Comparison of ENCODE assay signal across 24 cellular contexts in genomic region chr9:85658716-85659115, GRCh38.
DNase-seq lines count a peak whose midpoint lies in the region; FAIRE-seq and TF ChIP-seq lines count a peak whose summit lies in the region.
"Had no signal": no experiment of that assay in that cellular context is flagged by ENCODE, and none has a peak within 500 bp of the region (broad histone marks: within the 10 kb centered on the region; RNA-seq: fewer than 3 reads in every experiment).

No MANE protein-coding gene starts in this region.

- peaks cover 0 to 10% of the 10 kb centered on the region in 2 experiments; a peak in 2 of 4 replicates for H3K4me1 ChIP-seq in SK-N-SH (ENCODE audit: control insufficient read depth in 1 of 2, insufficient read depth in 2 of 2, low read depth in 1 of 2, low read length in 1 of 2)

- no peaks in the 10 kb centered on the region for H3K9me2 ChIP-seq in SK-N-SH

- H2AFZ ChIP-seq in SK-N-SH (ENCODE audit: low read depth) = no peak overlapping the region

- no peak for TF ChIP-seq CTCF in D721Med (IDR thresholded peaks at IDR 0.05; ENCODE audit: insufficient read depth, missing control alignments)
- no peak for TF ChIP-seq CTCF in SK-N-SH (IDR thresholded peaks at IDR 0.05)

- DNase-seq in GM19239 (ENCODE audit: insufficient read length, low spot score) (no peak), superior temporal gyrus (ENCODE audit: extremely low spot score) (peak; percentile 90), D721Med (ENCODE audit: insufficient read length, low spot score) (no peak), NCI-H128 (lab: John Stamatoyannopoulos, UW; ENCODE audit: unreplicated experiment) (no peak), SK-N-SH (no peak)
- DNase-seq: CD4-positive, alpha-beta T cell; DMS53; H7; MM.1S; NCI-H1417; NCI-H1694; NCI-H2029 treated with DMSO at 0.1 percent for 48 hours; NCI-H446 treated with DMSO at 0.1 percent for 48 hours; NCI-H526; NCI-H82; RPMI8226; SHP77 treated with DMSO at 0.1 percent for 48 hours had no signal

- H3K27ac ChIP-seq in cingulate gyrus (ENCODE audit: low read depth, low read length) (peak overlapping the region; percentile 92), layer of hippocampus (ENCODE audit: low read depth, low read length) (peak overlapping the region; percentile 88), SK-N-SH (ENCODE audit: low read depth in 2 of 2, low read length in 1 of 2) (no peak overlapping the region)
- H3K27ac ChIP-seq: BLaER1 treated with 17β-estradiol and CSF1 and Interleukin-3, amounts not matched to agents 10 nM and 100 nM; HL-60; KMS-11; SK-N-MC had no signal

- no peak overlapping the region for H3K4me3 ChIP-seq in SK-N-SH (ENCODE audit: low read depth in 2 of 2, low read length in 1 of 2)
- H3K4me3 ChIP-seq: BLaER1 treated with 17β-estradiol and CSF1 and Interleukin-3, amounts not matched to agents 10 nM and 100 nM; GM12878; SK-N-MC had no signal

- no peaks in the 10 kb centered on the region for H3K27me3 ChIP-seq in layer of hippocampus (ENCODE audit: control insufficient read depth, insufficient read depth, low read length)
- no peaks in the 10 kb centered on the region for H3K27me3 ChIP-seq in SK-N-SH (ENCODE audit: insufficient read depth)
- H3K27me3 ChIP-seq: BLaER1 treated with 17β-estradiol and CSF1 and Interleukin-3, amounts not matched to agents 10 nM and 100 nM had no signal

- peaks cover 4 to 5% of the 10 kb centered on the region in 2 experiments for H3K36me3 ChIP-seq in SK-N-SH (replicated peaks in 1 of 2; ENCODE audit: control insufficient read depth in 1 of 2, insufficient read depth in 2 of 2, low read length in 1 of 2)

- H3K79me2 ChIP-seq in SK-N-SH (ENCODE audit: insufficient read depth) = no peaks in the 10 kb centered on the region

- CTCF ChIA-PET in SK-N-SH (lab: Yijun Ruan, JAX) = interaction anchor here (0.8 kb wide), 1 partner anchor 9 kb away, joined by 4 read pairs; no protein-coding TSS in a partner anchor

- peak; percentile 26 for FAIRE-seq in GM19239 (lab: Jason Lieb, UNC)
- FAIRE-seq in D721Med (lab: Jason Lieb, UNC) = no peak
- FAIRE-seq: GM12878 had no signal

- WGBS in SK-N-SH (ENCODE audit: low lambda C conversion rate) = 89% methylated on average over 1 of the region's 1 CpG

- POLR2A ChIA-PET in SK-N-SH (lab: Yijun Ruan, JAX) = no interaction called here

- no peak overlapping the region for H3K4me2 ChIP-seq in SK-N-SH
- H3K4me2 ChIP-seq: BLaER1 treated with 17β-estradiol and CSF1 and Interleukin-3, amounts not matched to agents 10 nM and 100 nM; KMS-11 had no signal

- no peaks in the 10 kb centered on the region for H4K20me1 ChIP-seq in SK-N-SH (ENCODE audit: insufficient read depth)
- H4K20me1 ChIP-seq: BLaER1 treated with 17β-estradiol and CSF1 and Interleukin-3, amounts not matched to agents 10 nM and 100 nM had no signal

- no peak overlapping the region for H3K9ac ChIP-seq in SK-N-SH
- H3K9ac ChIP-seq: BLaER1 treated with 17β-estradiol and CSF1 and Interleukin-3, amounts not matched to agents 10 nM and 100 nM; KMS-11 had no signal

- H3F3A ChIP-seq in SK-N-SH (replicated peaks; ENCODE audit: insufficient read depth) = no peaks in the 10 kb centered on the region

- TF ChIP-seq RAD21 in SK-N-SH (IDR thresholded peaks at IDR 0.05; ENCODE audit: low read length) = no peak

- TF ChIP-seq EP300 in SK-N-SH (IDR thresholded peaks at IDR 0.05; ENCODE audit: borderline replicate concordance in 1 of 2, low read depth in 1 of 2, low read length in 1 of 2) = no peak

- no peaks in the 10 kb centered on the region for H3K9me3 ChIP-seq in SK-N-SH
- H3K9me3 ChIP-seq: BLaER1 treated with 17β-estradiol and CSF1 and Interleukin-3, amounts not matched to agents 10 nM and 100 nM had no signal

TF ChIP-seq in SK-N-SH, 30 proteins besides CTCF, POLR2A, EP300 and RAD21:
- no peak for TF ChIP-seq GABPA (IDR thresholded peaks at IDR 0.05; ENCODE audit: low read depth)
- TF ChIP-seq TCF12 (IDR thresholded peaks at IDR 0.05) = no peak
- TF ChIP-seq SIN3A (IDR thresholded peaks at IDR 0.05; ENCODE audit: borderline replicate concordance, low read depth, low read length) = no peak
- TF ChIP-seq MEF2A (IDR thresholded peaks at IDR 0.05; ENCODE audit: borderline replicate concordance, low read depth) = no peak
- no peak for TF ChIP-seq JUND (IDR thresholded peaks at IDR 0.05)
- TF ChIP-seq YY1 (IDR thresholded peaks at IDR 0.05; ENCODE audit: low read depth) = no peak
- TF ChIP-seq MXI1 (IDR thresholded peaks at IDR 0.05; ENCODE audit: low read depth, low read length) = no peak
- no peak for TF ChIP-seq PBX3 (IDR thresholded peaks at IDR 0.05)

Comparison
In these comparisons a context has a peak if more than half of its experiments do, and no peak if none do; other contexts are left out.
1. H3K27ac ChIP-seq: peak in cingulate gyrus (single experiment) and layer of hippocampus (single experiment); none in SK-N-SH (0 of 2).